In the genomic region with DNA sequence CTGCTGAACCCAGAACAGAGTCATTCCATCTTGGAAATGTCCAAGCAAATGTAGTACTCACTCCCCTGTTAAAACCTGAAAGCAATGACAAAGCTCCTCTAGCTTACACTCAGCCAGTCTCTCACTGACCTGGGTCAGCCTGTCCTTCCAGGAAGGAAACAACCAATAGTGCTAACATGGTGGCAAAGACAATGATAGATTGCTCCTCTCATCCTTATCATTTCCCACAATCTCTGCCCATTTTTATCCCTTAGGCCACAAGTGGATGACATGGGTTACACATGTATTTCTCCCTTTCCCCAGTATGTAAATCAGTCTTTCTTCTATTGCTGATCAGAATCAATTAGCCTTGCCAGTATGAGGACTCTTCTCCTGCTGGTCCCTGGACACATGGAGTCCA, we compare ENCODE assay signal across 8 cellular contexts.
"Had no signal": no experiment of that assay in that cellular context is flagged by ENCODE, and none has a peak within 500 bp of the region (broad histone marks: within the 10 kb centered on the region; RNA-seq: fewer than 3 reads in every experiment).

No MANE protein-coding gene starts in this region.

- H3K4me3 ChIP-seq: GM12878 had no signal

- ATAC-seq: GM12878 had no signal

- FAIRE-seq: G401.6, GM12878, GM12891, GM12892, GM18507, GM19239 had no signal

- DNase-seq: GDM1, GF-D8 had no signal
